In the genomic region with DNA sequence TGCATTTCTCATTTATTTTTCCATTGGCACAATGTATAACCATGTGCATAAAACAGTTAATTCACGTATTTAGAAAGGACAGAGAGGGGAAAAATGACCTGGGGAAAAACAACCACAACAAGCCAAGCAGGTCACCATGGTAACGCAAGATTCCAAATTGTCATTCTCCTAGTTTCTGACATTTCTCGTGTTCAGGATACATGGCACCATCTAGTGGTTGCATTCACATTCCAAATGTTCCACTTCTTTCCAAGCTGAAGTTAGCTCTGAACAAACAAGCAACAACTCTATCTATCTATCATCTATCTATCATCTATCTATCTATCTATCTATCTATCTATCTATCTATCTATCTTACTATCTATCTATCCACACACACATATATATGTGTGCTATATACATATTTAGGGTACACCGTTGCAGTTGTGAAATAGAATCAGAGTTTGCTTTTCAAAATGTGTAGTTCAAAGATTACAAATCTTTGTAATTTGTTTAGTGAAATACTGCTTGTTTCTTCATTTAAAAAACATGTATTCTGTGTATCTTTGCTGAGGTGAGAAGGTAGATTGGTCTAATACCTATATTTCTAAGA, we compare ENCODE assay signal across 9 cellular contexts.
A peak's percentile ranks its signal among the peaks of the same experiment; 100 is the strongest.
DNase-seq lines count a peak whose midpoint lies in the region; ATAC-seq and TF ChIP-seq lines count a peak whose summit lies in the region.
"Had no signal": no experiment of that assay in that cellular context is flagged by ENCODE, and none has a peak within 500 bp of the region (broad histone marks: within the 10 kb centered on the region; RNA-seq: fewer than 3 reads in every experiment).

No MANE protein-coding gene starts in this region.

- in situ Hi-C loops in Caki2 (cut with HindIII; ENCODE audit: low pct_unique_long_range_greater_than_20kb, low sequenced_read_pairs): no loop called here

- WGBS in adrenal gland, 4 donors: 13 to 17% (median 15%) methylated on average over 4 of the region's 4 CpGs
- WGBS in upper lobe of left lung, 2 donors: 24 to 25% methylated on average over 4 of the region's 4 CpGs

- TF ChIP-seq POLR2A in NB4 (IDR thresholded peaks at IDR 0.05; ENCODE audit: extremely low read depth, insufficient read length): no peak
- TF ChIP-seq POLR2A in adrenal gland (IDR thresholded peaks at IDR 0.05): no peak
- no peak for TF ChIP-seq POLR2A in upper lobe of left lung (IDR thresholded peaks at IDR 0.05)

- H3K4me3 ChIP-seq in NB4 (ENCODE audit: low read depth, low read length): no peak overlapping the region
- no peak overlapping the region for H3K4me3 ChIP-seq in adrenal gland
- H3K4me3 ChIP-seq in upper lobe of left lung: no peak overlapping the region

- H3K9me3 ChIP-seq in adrenal gland (replicated peaks in 1 of 3): no peaks in the 10 kb centered on the region
- no peaks in the 10 kb centered on the region for H3K9me3 ChIP-seq in upper lobe of left lung

- peak; percentile 65 for ATAC-seq in GM19372 (IDR thresholded peaks at IDR 0.05; ENCODE audit: low read depth, unreplicated experiment)
- no peak for ATAC-seq in upper lobe of left lung (ENCODE audit: low FRiP score in 2 of 2)
- ATAC-seq in HG03460 (IDR thresholded peaks at IDR 0.05; ENCODE audit: unreplicated experiment): no peak

- H3K27ac ChIP-seq in adrenal gland (no peak overlapping the region), upper lobe of left lung (no peak overlapping the region)

- DNase-seq in Caki2 (ENCODE audit: low read depth): peak; percentile 30
- DNase-seq in NB4 (ENCODE audit: low read depth): peak; percentile 52
- peak in 3 of 7 donors; percentile 11 to 22 (median 18) for DNase-seq in adrenal gland
- peak; percentile 65 for DNase-seq in iris pigment epithelial cell (ENCODE audit: low read depth)
- no peak for DNase-seq in upper lobe of left lung
- DNase-seq in NCI-H2227 treated with DMSO at 0.1 percent for 48 hours (lab: John Stamatoyannopoulos, UW): no peak
- DNase-seq: activated B cell treated with CpG ODN at 0.5 μM for 24 hours had no signal

- H3K27me3 ChIP-seq in adrenal gland: no peaks in the 10 kb centered on the region
- no peaks in the 10 kb centered on the region for H3K27me3 ChIP-seq in upper lobe of left lung

- H3K4me1 ChIP-seq in adrenal gland (replicated peaks in 1 of 2): no peaks in the 10 kb centered on the region
- no peaks in the 10 kb centered on the region for H3K4me1 ChIP-seq in upper lobe of left lung

- intact Hi-C loops in adrenal gland (cut with DNase I): no loop called here

- TF ChIP-seq CTCF in NB4 (IDR thresholded peaks at IDR 0.05; ENCODE audit: low read depth, low read length) (peak; percentile 45), adrenal gland (IDR thresholded peaks at IDR 0.05) (peak; percentile 35 to 62 (median 52)), upper lobe of left lung (IDR thresholded peaks at IDR 0.05) (peak in 5 of 6 experiments; percentile 17 to 49 (median 44))

- H3K36me3 ChIP-seq in adrenal gland (replicated peaks in 1 of 2): no peaks in the 10 kb centered on the region
- no peaks in the 10 kb centered on the region for H3K36me3 ChIP-seq in upper lobe of left lung

- no peak for TF ChIP-seq EP300 in upper lobe of left lung (IDR thresholded peaks at IDR 0.05)

Comparison
In these comparisons a context has a peak if more than half of its experiments do, and no peak if none do; other contexts are left out.
1. DNase-seq: peak in Caki2 (single experiment), NB4 (single experiment) and iris pigment epithelial cell (single experiment); none in upper lobe of left lung (0 of 2) and NCI-H2227 treated with DMSO at 0.1 percent for 48 hours (single experiment).
2. Peak in every context shown above with its lines, with median percentiles within 50 percentile points of each other: CTCF ChIP-seq.